In the genomic region with DNA sequence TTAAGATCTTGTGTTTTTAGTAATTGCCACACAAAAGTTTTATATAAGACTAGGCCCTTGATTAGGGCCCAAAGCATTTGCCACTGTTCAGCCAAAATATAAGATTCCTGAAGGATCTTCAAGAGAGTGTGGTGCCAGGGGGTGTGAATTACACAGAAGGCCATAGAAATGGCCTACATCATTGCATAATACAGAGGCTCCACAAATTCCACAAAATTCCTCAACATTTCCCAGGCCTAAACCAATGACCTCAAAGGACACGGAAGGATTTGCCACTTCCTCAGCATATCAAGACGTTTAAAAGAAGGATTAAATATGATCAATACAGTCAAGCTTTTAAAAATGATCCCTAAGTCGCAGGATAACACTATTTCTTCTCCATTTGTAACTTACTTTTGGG, we compare ENCODE assay signal across 22 cellular contexts. TPM values are rescaled to one million over a fixed set of nuclear protein-coding genes. Genes with fewer than 3 reads are reported as not detected.
DNase-seq lines count a peak whose midpoint lies in the region; ATAC-seq and TF ChIP-seq lines count a peak whose summit lies in the region.
"Had no signal": no experiment of that assay in that cellular context is flagged by ENCODE, and none has a peak within 500 bp of the region (broad histone marks: within the 10 kb centered on the region; RNA-seq: fewer than 3 reads in every experiment).

No MANE protein-coding gene starts in this region.

- H3K4me2 ChIP-seq in fibroblast of lung (ENCODE audit: extremely low read depth, insufficient read depth, low read length) = no peak overlapping the region

- H3K36me3 ChIP-seq in ACC112 (ENCODE audit: insufficient read depth, low read length) = peaks cover 94% of the 10 kb centered on the region
- peaks cover 33% of the 10 kb centered on the region for H3K36me3 ChIP-seq in fibroblast of lung (ENCODE audit: control insufficient read depth, insufficient read depth, low read length)
- H3K36me3 ChIP-seq in sigmoid colon = peaks cover under 1 to 65% (median 31%) of the 10 kb centered on the region in 4 donors
- H3K36me3 ChIP-seq: BE2C had no signal

- no peaks in the 10 kb centered on the region for H3K9me3 Mint-ChIP-seq in HFFc6
- H3K9me3 Mint-ChIP-seq: IgD-negative memory B cell had no signal

- peak overlapping the region; percentile 95 for H3K27ac ChIP-seq in ACC112 (ENCODE audit: low read depth, low read length)
- H3K27ac ChIP-seq in fibroblast of lung (ENCODE audit: insufficient read depth, low read length) = peak overlapping the region; percentile 41
- H3K27ac ChIP-seq in sigmoid colon = peak overlapping the region; percentile 30 to 82 (median 62)

- ATAC-seq in HG02678 (IDR thresholded peaks at IDR 0.05; ENCODE audit: unreplicated experiment) (no peak), HG03097 (IDR thresholded peaks at IDR 0.05; ENCODE audit: low FRiP score, unreplicated experiment) (no peak)
- ATAC-seq in activated CD4-positive, CD25-positive, alpha-beta regulatory T cell treated with anti-CD3 and anti-CD28 coated beads, Interleukin-2, amount 50 U/mL, for 24 hours = no peak
- ATAC-seq: SK-N-SH treated with all-trans-retinoic acid at 6 μM for 48 hours had no signal

- peaks cover 2% of the 10 kb centered on the region for H4K20me1 ChIP-seq in fibroblast of lung (ENCODE audit: control insufficient read depth, extremely low read depth, insufficient read depth, low read length)

- TF ChIP-seq CTCF in HFFc6 (IDR thresholded peaks at IDR 0.05) (no peak), fibroblast of lung (conservative IDR thresholded peaks at IDR 0.05 in 1 of 2, IDR thresholded peaks at IDR 0.05 in 1 of 2; ENCODE audit: low read depth in 1 of 2, low read length in 2 of 2) (no peak), sigmoid colon (IDR thresholded peaks at IDR 0.05) (no peak)

- peaks cover 77% of the 10 kb centered on the region for H3K36me3 Mint-ChIP-seq in HFFc6 (ENCODE audit: low read depth)
- H3K36me3 Mint-ChIP-seq: CD4-positive, CD25-positive, alpha-beta regulatory T cell; IgD-negative memory B cell had no signal

- H3K4me1 ChIP-seq in ACC112 (ENCODE audit: control insufficient read depth, insufficient read depth, low read length, unreplicated experiment) (peaks cover 77% of the 10 kb centered on the region), fibroblast of lung (ENCODE audit: control insufficient read depth, extremely low read depth, insufficient read depth, low read length) (peaks cover 3% of the 10 kb centered on the region), sigmoid colon (peaks cover 0 to 76% (median 66%) of the 10 kb centered on the region in 4 donors)
- H3K4me1 ChIP-seq: BE2C had no signal

- H3K27me3 Mint-ChIP-seq in HFFc6 (ENCODE audit: insufficient read depth) = peaks cover 8% of the 10 kb centered on the region; the same call in 1 of the 2 replicates
- H3K27me3 Mint-ChIP-seq: CD4-positive, CD25-positive, alpha-beta regulatory T cell had no signal

- 79 to 81% methylated on average over 3 of the region's 3 CpGs for WGBS in sigmoid colon, 2 donors

- no peak overlapping the region for H2AFZ ChIP-seq in ACC112 (ENCODE audit: low read length, unreplicated experiment)
- no peak overlapping the region for H2AFZ ChIP-seq in fibroblast of lung (ENCODE audit: low read length)

- H3K4me3 ChIP-seq in ACC112 (ENCODE audit: low read depth, low read length) = no peak overlapping the region
- H3K4me3 ChIP-seq in fibroblast of lung (replicated peaks in 1 of 4; ENCODE audit: control extremely low read depth in 1 of 4, insufficient read depth in 1 of 4, low read depth in 3 of 4, low read length in 4 of 4) = no peak overlapping the region
- H3K4me3 ChIP-seq in sigmoid colon = no peak overlapping the region
- H3K4me3 ChIP-seq: MG63 had no signal

- DNase-seq in HFFc6 = no peak
- no peak for DNase-seq in fibroblast of lung (ENCODE audit: low read depth in 2 of 2)
- no peak for DNase-seq in sigmoid colon
- DNase-seq in NCI-H2029 (lab: John Stamatoyannopoulos, UW) = no peak
- DNase-seq: 8988T; BE2C; CD4-positive, CD25-positive, alpha-beta regulatory T cell; EL; Karpas-422; MG63; NCI-H1048; NCI-H146; NCI-H2081; NCI-H446 treated with DMSO at 0.1 percent for 48 hours; NCI-H69; SHP77 treated with DMSO at 0.1 percent for 48 hours had no signal

- peaks cover 83% of the 10 kb centered on the region for H3K4me1 Mint-ChIP-seq in HFFc6 (ENCODE audit: low read depth)
- H3K4me1 Mint-ChIP-seq: CD4-positive, CD25-positive, alpha-beta regulatory T cell; IgD-negative memory B cell had no signal

- H3K9me3 ChIP-seq in fibroblast of lung (ENCODE audit: control insufficient read depth, insufficient read depth, low read depth, low read length) (no peaks in the 10 kb centered on the region), sigmoid colon (no peaks in the 10 kb centered on the region)
- H3K9me3 ChIP-seq: BE2C, MG63 had no signal

- intact Hi-C loops in sigmoid colon (cut with DNase I) = no loop called here

- peak overlapping the region; percentile 83 for H3K27ac Mint-ChIP-seq in HFFc6
- H3K27ac Mint-ChIP-seq: CD4-positive, CD25-positive, alpha-beta regulatory T cell; IgD-negative memory B cell had no signal

- H3K4me3 Mint-ChIP-seq in HFFc6 = no peak overlapping the region
- H3K4me3 Mint-ChIP-seq: CD4-positive, CD25-positive, alpha-beta regulatory T cell; IgD-negative memory B cell had no signal

- H3K9ac ChIP-seq in fibroblast of lung (ENCODE audit: insufficient read depth, low read length) = no peak overlapping the region

- TF ChIP-seq EP300 in sigmoid colon (IDR thresholded peaks at IDR 0.05) = no peak

- peaks cover 99% of the 10 kb centered on the region for H3K79me2 ChIP-seq in ACC112 (ENCODE audit: control insufficient read depth, insufficient read depth, low read length, unreplicated experiment)
- peaks cover 95% of the 10 kb centered on the region for H3K79me2 ChIP-seq in fibroblast of lung (ENCODE audit: control insufficient read depth, insufficient read depth, low read length)

- H3K27me3 ChIP-seq in ACC112 (ENCODE audit: insufficient read depth, low read length) (no peaks in the 10 kb centered on the region), fibroblast of lung (ENCODE audit: control insufficient read depth, insufficient read depth, low read length) (no peaks in the 10 kb centered on the region), sigmoid colon (no peaks in the 10 kb centered on the region)
- H3K27me3 ChIP-seq: BE2C, MG63 had no signal

- no peak for TF ChIP-seq POLR2A in sigmoid colon (IDR thresholded peaks at IDR 0.05)

RNA-seq across cellular contexts. Expression of a gene that starts 24.1 kb away (rescaled TPM):
- total RNA-seq in HFFc6 (2021; fragmentation: NEBNext Ultra II Directional; extraction: Animal tissue kit (Norgen Biotek cat#: 25700)) = 100 to 1,000 TPM; 409 to 759 (median 458) TPM
- total RNA-seq in fibroblast of lung = 1,525 and 1,534 TPM in 2 replicates
- 286 and 316 TPM in 2 replicates for polyA plus RNA-seq in fibroblast of lung
- 564 and 770 TPM in 2 replicates for polyA plus RNA-seq in fibroblast of lung (2012)
- 1,049 and 1,080 TPM in 2 replicates for polyA minus RNA-seq in fibroblast of lung (ENCODE audit: low replicate concordance)
- total RNA-seq in sigmoid colon = 100 to 1,000 TPM; 233 to 715 (median 381) TPM
- 10 to 100 TPM in 1 of 3 donors, 1 to 10 TPM in 2; 2.8 to 66.9 (median 9.0) TPM for polyA plus RNA-seq in sigmoid colon
- polyA plus RNA-seq: IgD-negative memory B cell had no signal

Comparison
In these comparisons a context has a peak if more than half of its experiments do, and no peak if none do; other contexts are left out.
1. H3K27ac ChIP-seq: peak in every context shown above with its lines; median percentile 95 in ACC112; 62 in sigmoid colon; 41 in fibroblast of lung.